ENCODE assay signal across 34 cellular contexts in genomic region chr11:79110796-79111195, GRCh38.
"Had no signal": no experiment of that assay in that cellular context is flagged by ENCODE, and none has a peak within 500 bp of the region (broad histone marks: within the 10 kb centered on the region; RNA-seq: fewer than 3 reads in every experiment).

No MANE protein-coding gene starts in this region.

- H3K36me3 Mint-ChIP-seq: activated CD8-positive, alpha-beta memory T cell treated with anti-CD3 and anti-CD28 coated beads, Interleukin-2, amount 10 ng/mL, durations not matched to agents 7 days and 5 days; activated naive CD8-positive, alpha-beta T cell treated with anti-CD3 and anti-CD28 coated beads, Interleukin-2, amount 10 ng/mL, durations not matched to agents 7 days and 5 days had no signal

- H3K27me3 Mint-ChIP-seq: activated CD4-positive, alpha-beta T cell treated with anti-CD3 and anti-CD28 coated beads, Interleukin-2, amount 10 ng/mL, durations not matched to agents 7 days and 5 days; activated CD8-positive, alpha-beta memory T cell treated with anti-CD3 and anti-CD28 coated beads, Interleukin-2, amount 10 ng/mL, durations not matched to agents 7 days and 5 days; activated naive CD8-positive, alpha-beta T cell treated with anti-CD3 and anti-CD28 coated beads, Interleukin-2, amount 10 ng/mL, durations not matched to agents 7 days and 5 days had no signal

- H3K27ac Mint-ChIP-seq: activated CD4-positive, alpha-beta T cell treated with anti-CD3 and anti-CD28 coated beads, Interleukin-2, amount 10 ng/mL, durations not matched to agents 7 days and 5 days; activated CD8-positive, alpha-beta memory T cell treated with anti-CD3 and anti-CD28 coated beads, Interleukin-2, amount 10 ng/mL, durations not matched to agents 7 days and 5 days; activated naive CD4-positive, alpha-beta T cell treated with anti-CD3 and anti-CD28 coated beads for 36 hours; activated naive CD8-positive, alpha-beta T cell treated with anti-CD3 and anti-CD28 coated beads, Interleukin-2, amount 10 ng/mL, durations not matched to agents 7 days and 5 days had no signal

- H3K4me1 Mint-ChIP-seq: activated CD4-positive, alpha-beta T cell treated with anti-CD3 and anti-CD28 coated beads, Interleukin-2, amount 10 ng/mL, durations not matched to agents 7 days and 5 days; activated CD8-positive, alpha-beta memory T cell treated with anti-CD3 and anti-CD28 coated beads, Interleukin-2, amount 10 ng/mL, durations not matched to agents 7 days and 5 days; activated naive CD8-positive, alpha-beta T cell treated with anti-CD3 and anti-CD28 coated beads, Interleukin-2, amount 10 ng/mL, durations not matched to agents 7 days and 5 days had no signal

- DNase-seq: activated CD4-positive, alpha-beta T cell treated with anti-CD3 and anti-CD28 coated beads for 1 hour; activated CD4-positive, alpha-beta T cell treated with anti-CD3 and anti-CD28 coated beads, Interleukin-2, amount 10 ng/mL, durations not matched to agents 7 days and 5 days; activated CD4-positive, alpha-beta T cell treated with anti-CD3 and anti-CD28 coated beads, Interleukin-2, amount 50 U/mL, for 48 hours; activated CD4-positive, CD25-positive, alpha-beta regulatory T cell; activated CD8-positive, alpha-beta memory T cell treated with anti-CD3 and anti-CD28 coated beads for 24 hours; activated CD8-positive, alpha-beta memory T cell treated with anti-CD3 and anti-CD28 coated beads, Interleukin-2, amount 10 ng/mL, durations not matched to agents 7 days and 5 days; activated CD8-positive, alpha-beta memory T cell treated with anti-CD3 and anti-CD28 coated beads, Interleukin-2, amount 50 U/mL, for 48 hours; activated gamma-delta T cell treated with Interleukin-2 at 50 U/mL for 16 hours; activated naive CD4-positive, alpha-beta T cell treated with anti-CD3 and anti-CD28 coated beads for 36 hours; activated naive CD8-positive, alpha-beta T cell treated with anti-CD3 and anti-CD28 coated beads, Interleukin-2, amount 10 ng/mL, durations not matched to agents 7 days and 5 days; adrenal gland; brain microvascular endothelial cell; central memory CD4-positive, alpha-beta T cell; IMR-90; NCI-H1092; NCI-H1436 treated with DMSO at 0.1 percent for 48 hours; NCI-H187; NCI-H2029 treated with DMSO at 0.1 percent for 48 hours; NCI-H2107; NCI-H2171; NCI-H510A; NCI-H526; NCI-H748 treated with DMSO at 0.1 percent for 48 hours; NK-92 treated with Interleukin-12 subunit alpha and Interleukin-12 subunit beta, amount 100 ng/mL, for 24 hours; PC-9; SIG-M5; SW 1271; T-helper 1 cell; T-helper 2 cell; T-helper 9 cell; WERI-Rb-1 had no signal

- H3K9me3 Mint-ChIP-seq: activated CD4-positive, alpha-beta T cell treated with anti-CD3 and anti-CD28 coated beads, Interleukin-2, amount 10 ng/mL, durations not matched to agents 7 days and 5 days; activated naive CD4-positive, alpha-beta T cell treated with anti-CD3 and anti-CD28 coated beads for 36 hours had no signal

- H3K4me3 Mint-ChIP-seq: activated CD4-positive, alpha-beta T cell treated with anti-CD3 and anti-CD28 coated beads, Interleukin-2, amount 10 ng/mL, durations not matched to agents 7 days and 5 days; activated CD8-positive, alpha-beta memory T cell treated with anti-CD3 and anti-CD28 coated beads, Interleukin-2, amount 10 ng/mL, durations not matched to agents 7 days and 5 days; activated naive CD4-positive, alpha-beta T cell treated with anti-CD3 and anti-CD28 coated beads for 36 hours; activated naive CD8-positive, alpha-beta T cell treated with anti-CD3 and anti-CD28 coated beads, Interleukin-2, amount 10 ng/mL, durations not matched to agents 7 days and 5 days had no signal

- ATAC-seq: activated CD8-positive, alpha-beta memory T cell treated with anti-CD3 and anti-CD28 coated beads, Interleukin-2, amount 10 ng/mL, durations not matched to agents 7 days and 5 days; K562; Right ventricle myocardium inferior; SK-N-SH treated with all-trans-retinoic acid at 6 μM for 48 hours had no signal

- H3K4me3 ChIP-seq: adrenal gland, K562, PC-9 had no signal
